Comparison of ENCODE assay signal across 12 cellular contexts in the genomic region with DNA sequence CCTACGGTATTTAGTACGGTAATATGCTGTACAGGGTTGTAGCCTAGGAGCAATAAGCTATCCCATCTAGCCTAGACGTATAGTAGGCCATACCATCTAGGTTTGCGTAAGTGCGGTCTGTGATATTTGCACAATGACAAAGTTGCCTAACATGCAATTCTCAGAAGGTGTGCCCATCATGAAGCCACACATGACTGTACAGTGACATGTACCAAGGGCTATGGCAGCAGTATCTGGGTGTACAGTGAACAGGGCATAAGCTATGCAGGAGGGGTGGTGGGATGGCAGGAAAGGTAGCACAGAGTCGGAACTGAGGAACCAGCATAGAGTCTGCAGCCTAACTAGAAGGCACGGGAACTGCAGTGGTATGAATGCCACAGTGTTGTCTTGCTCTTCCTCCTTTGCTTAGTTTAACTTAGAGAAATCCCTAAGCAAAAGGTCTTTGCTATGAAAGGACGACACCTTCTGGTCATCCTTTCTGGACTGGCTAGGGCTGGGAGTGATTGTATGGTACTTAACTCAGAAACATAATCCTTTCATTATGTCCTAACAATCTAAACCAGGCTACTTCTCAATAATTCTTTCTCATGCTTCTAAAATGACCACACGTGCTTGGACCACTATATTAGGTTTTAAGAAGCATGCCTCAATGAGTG.
DNase-seq lines count a peak whose midpoint lies in the region; ATAC-seq and TF ChIP-seq lines count a peak whose summit lies in the region.
"Had no signal": no experiment of that assay in that cellular context is flagged by ENCODE, and none has a peak within 500 bp of the region (broad histone marks: within the 10 kb centered on the region; RNA-seq: fewer than 3 reads in every experiment).

No MANE protein-coding gene starts in this region.

- H3K4me1 ChIP-seq in hepatocyte (ENCODE audit: insufficient read depth) (no peaks in the 10 kb centered on the region), uterus (no peaks in the 10 kb centered on the region), aorta (ENCODE audit: control insufficient read depth in 1 of 2, insufficient read depth in 2 of 2, low read length in 2 of 2) (peaks cover 1 to 5% of the 10 kb centered on the region in 2 donors)

- TF ChIP-seq POLR2A in uterus (IDR thresholded peaks at IDR 0.05) = no peak

- H3K36me3 ChIP-seq in hepatocyte (replicated peaks; ENCODE audit: insufficient read depth, low read depth) = no peaks in the 10 kb centered on the region
- no peaks in the 10 kb centered on the region for H3K36me3 ChIP-seq in uterus
- H3K36me3 ChIP-seq in aorta (ENCODE audit: control insufficient read depth in 1 of 2, insufficient read depth in 2 of 2, low read length in 1 of 2) = no peaks in the 10 kb centered on the region

- no peaks in the 10 kb centered on the region for H3K27me3 ChIP-seq in hepatocyte
- no peaks in the 10 kb centered on the region for H3K27me3 ChIP-seq in uterus
- no peaks in the 10 kb centered on the region for H3K27me3 ChIP-seq in aorta (ENCODE audit: control insufficient read depth in 1 of 2, insufficient read depth in 2 of 2, low read length in 1 of 2)

- WGBS in hepatocyte (ENCODE audit: low lambda C conversion rate, missing lambda C conversion rate) = 69% methylated on average over 9 of the region's 9 CpGs
- 79 to 81% methylated on average over 9 of the region's 9 CpGs for WGBS in aorta, 2 donors

- H2AFZ ChIP-seq in hepatocyte = no peak overlapping the region

- ATAC-seq in aorta (ENCODE audit: low FRiP score) = no peak

- intact Hi-C loops in uterus (cut with DNase I; ENCODE audit: low total_unique reads) (no loop called here), aorta (cut with DNase I) (no loop called here)

- no peak overlapping the region for H3K27ac ChIP-seq in hepatocyte
- H3K27ac ChIP-seq in substantia nigra (ENCODE audit: low read depth, low read length, poor library complexity, severe bottlenecking) = no peak overlapping the region
- no peak overlapping the region for H3K27ac ChIP-seq in uterus
- H3K27ac ChIP-seq in aorta (ENCODE audit: low read depth in 1 of 2, low read length in 2 of 2) = no peak overlapping the region

- H3K4me3 ChIP-seq in hepatocyte = no peak overlapping the region
- H3K4me3 ChIP-seq in uterus = no peak overlapping the region
- no peak overlapping the region for H3K4me3 ChIP-seq in aorta (ENCODE audit: low read length in 2 of 2)
- H3K4me3 ChIP-seq: lung had no signal

- DNase-seq in AG09319 (ENCODE audit: extremely low read depth, low read depth) (peak; percentile 36), HT1080 (ENCODE audit: low read depth) (peak; percentile 13), SK-MEL-5 (ENCODE audit: low read depth, low spot score) (peak; percentile 88), hepatocyte (ENCODE audit: low spot score) (peak; percentile 34), substantia nigra (lab: John Stamatoyannopoulos, UW) (no peak), uterus (no peak), NCI-H2171 treated with DMSO at 0.1 percent for 48 hours (lab: John Stamatoyannopoulos, UW) (no peak), aorta (no peak)
- DNase-seq: Calu3; effector CD8-positive, alpha-beta T cell; NCI-H1105 had no signal

- H3K9me2 ChIP-seq in hepatocyte (replicated peaks; ENCODE audit: insufficient read depth) = no peaks in the 10 kb centered on the region

- no peaks in the 10 kb centered on the region for H3K79me2 ChIP-seq in hepatocyte

- H3K4me2 ChIP-seq in hepatocyte = no peak overlapping the region

- no peaks in the 10 kb centered on the region for H4K20me1 ChIP-seq in hepatocyte (ENCODE audit: insufficient read depth, poor library complexity, severe bottlenecking)

- TF ChIP-seq CTCF in AG09319 (IDR thresholded peaks at IDR 0.05; ENCODE audit: low read depth, low read length) (peak; percentile 67), hepatocyte (IDR thresholded peaks at IDR 0.05; ENCODE audit: poor library complexity) (peak; percentile 50), uterus (IDR thresholded peaks at IDR 0.05) (no peak)

- in situ Hi-C loops in SK-MEL-5 (cut with HindIII; ENCODE audit: low pct_unique_long_range_greater_than_20kb, low sequenced_read_pairs) = no loop called here

- H3K9me3 ChIP-seq in hepatocyte (ENCODE audit: low read depth) (no peaks in the 10 kb centered on the region), uterus (no peaks in the 10 kb centered on the region), aorta (ENCODE audit: control insufficient read depth, low read length) (no peaks in the 10 kb centered on the region)

Comparison
In these comparisons a context has a peak if more than half of its experiments do, and no peak if none do; other contexts are left out.
1. DNase-seq: peak in AG09319 (single experiment), HT1080 (single experiment), SK-MEL-5 (single experiment) and hepatocyte (single experiment); none in substantia nigra (0 of 49), uterus (0 of 2), NCI-H2171 treated with DMSO at 0.1 percent for 48 hours (single experiment) and aorta (0 of 2).
2. CTCF ChIP-seq: peak in AG09319 (single experiment) and hepatocyte (single experiment); none in uterus (0 of 4).